Comparison of ENCODE assay signal across 12 cellular contexts in the genomic region with DNA sequence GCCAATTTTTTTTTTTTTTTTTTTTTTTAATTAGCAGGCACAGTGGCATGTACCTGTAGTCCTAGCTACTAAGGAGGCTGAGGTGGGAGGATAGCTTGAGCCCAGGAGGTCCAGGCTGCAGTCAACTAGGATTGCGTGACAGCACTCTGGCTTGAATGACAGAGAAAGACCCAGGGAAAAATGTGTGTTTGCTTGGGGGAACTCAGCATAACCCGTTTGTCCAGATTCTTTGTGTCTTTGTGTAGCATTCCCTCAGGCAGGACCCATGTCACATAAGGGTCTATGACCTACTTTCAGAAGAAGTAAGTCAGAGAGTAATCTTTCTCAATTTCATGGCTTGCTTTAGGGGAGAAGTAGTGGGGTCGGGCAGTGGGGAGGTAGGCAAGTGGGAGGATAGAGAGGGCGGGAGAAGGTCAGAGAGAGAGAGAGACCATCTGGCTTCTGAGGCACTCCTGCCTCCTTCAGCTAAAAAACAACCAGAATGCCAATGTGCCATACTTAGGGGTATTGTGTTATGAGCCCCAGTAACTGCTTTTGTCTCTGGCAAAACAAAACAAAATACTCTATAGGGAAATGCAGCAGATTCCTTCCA. TPM values are rescaled to one million over a fixed set of nuclear protein-coding genes. Genes with fewer than 3 reads are reported as not detected.
DNase-seq lines count a peak whose midpoint lies in the region; ATAC-seq and TF ChIP-seq lines count a peak whose summit lies in the region.
"Had no signal": no experiment of that assay in that cellular context is flagged by ENCODE, and none has a peak within 500 bp of the region (broad histone marks: within the 10 kb centered on the region; RNA-seq: fewer than 3 reads in every experiment).

No MANE protein-coding gene starts in this region.

- no peaks in the 10 kb centered on the region for H3K9me3 Mint-ChIP-seq in HFFc6
- H3K9me3 Mint-ChIP-seq in activated naive CD4-positive, alpha-beta T cell treated with anti-CD3 and anti-CD28 coated beads, Interleukin-2, amount 50 U/mL, for 72 hours, result peaks cover 0 to 2% of the 10 kb centered on the region in 2 donors
- H3K9me3 Mint-ChIP-seq: activated naive CD4-positive, alpha-beta T cell treated with anti-CD3 and anti-CD28 coated beads, Interleukin-2, amount 50 U/mL, for 24 hours; naive thymus-derived CD4-positive, alpha-beta T cell had no signal

- no peak overlapping the region for H3K4me3 Mint-ChIP-seq in HFFc6
- H3K4me3 Mint-ChIP-seq: activated naive CD4-positive, alpha-beta T cell treated with anti-CD3 and anti-CD28 coated beads, Interleukin-2, amount 50 U/mL, for 24 hours; naive thymus-derived CD4-positive, alpha-beta T cell had no signal

- no peaks in the 10 kb centered on the region for H3K36me3 ChIP-seq in iPS DF 6.9 (ENCODE audit: control insufficient read depth, insufficient read depth, low read length)
- no peaks in the 10 kb centered on the region for H3K36me3 ChIP-seq in thymus (ENCODE audit: control insufficient read depth, insufficient read depth)

- DNase-seq in HFFc6 (no peak), RWPE1 (ENCODE audit: low spot score) (peak; percentile 65), iPS DF 6.9 (ENCODE audit: low read depth, low spot score) (peak; percentile 67), left ventricle myocardium superior (no peak)
- DNase-seq in activated naive CD4-positive, alpha-beta T cell treated with anti-CD3 and anti-CD28 coated beads, Interleukin-2, amount 50 U/mL, for 72 hours (ENCODE audit: low spot score in 2 of 2), result no peak
- DNase-seq: kidney glomerular epithelial cell; naive thymus-derived CD4-positive, alpha-beta T cell; NCI-H1092; substantia nigra had no signal

- CTCF ChIA-PET in RWPE1 (lab: Yijun Ruan, JAX), result interaction anchor here (0.6 to 0.9 kb wide), 3 partner anchors 11 to 166 kb away, joined by 3 read pairs; no protein-coding TSS in a partner anchor

- no peak overlapping the region for H3K4me3 ChIP-seq in iPS DF 6.9 (ENCODE audit: low read length)
- no peak overlapping the region for H3K4me3 ChIP-seq in thymus (ENCODE audit: low read length)

- WGBS in iPS DF 6.9 (ENCODE audit: insufficient coverage, insufficient read length), result no CpG with 5 or more reads among the region's 4 CpGs
- 92% methylated on average over 4 of the region's 4 CpGs for WGBS in thymus

- H3K27ac Mint-ChIP-seq in HFFc6, result peak overlapping the region; percentile 48
- no peak overlapping the region for H3K27ac Mint-ChIP-seq in activated naive CD4-positive, alpha-beta T cell treated with anti-CD3 and anti-CD28 coated beads, Interleukin-2, amount 50 U/mL, for 72 hours
- H3K27ac Mint-ChIP-seq: activated naive CD4-positive, alpha-beta T cell treated with anti-CD3 and anti-CD28 coated beads, Interleukin-2, amount 50 U/mL, for 24 hours; naive thymus-derived CD4-positive, alpha-beta T cell had no signal

- H3K27me3 ChIP-seq in iPS DF 6.9 (ENCODE audit: control insufficient read depth, insufficient read depth, low read length), result no peaks in the 10 kb centered on the region
- no peaks in the 10 kb centered on the region for H3K27me3 ChIP-seq in thymus (ENCODE audit: control insufficient read depth, insufficient read depth)

- intact Hi-C loops in left ventricle myocardium superior (cut with micrococcal nuclease), result no loop called here

- H3K27ac ChIP-seq in RWPE1, result peak overlapping the region; percentile 51
- no peak overlapping the region for H3K27ac ChIP-seq in iPS DF 6.9 (ENCODE audit: low read length)
- peak overlapping the region; percentile 18 for H3K27ac ChIP-seq in thymus (ENCODE audit: low read depth)

- H3K36me3 Mint-ChIP-seq in HFFc6 (ENCODE audit: low read depth), result no peaks in the 10 kb centered on the region
- no peaks in the 10 kb centered on the region for H3K36me3 Mint-ChIP-seq in activated naive CD4-positive, alpha-beta T cell treated with anti-CD3 and anti-CD28 coated beads, Interleukin-2, amount 50 U/mL, for 72 hours
- H3K36me3 Mint-ChIP-seq: activated naive CD4-positive, alpha-beta T cell treated with anti-CD3 and anti-CD28 coated beads, Interleukin-2, amount 50 U/mL, for 24 hours had no signal

- H3K27me3 Mint-ChIP-seq in HFFc6 (ENCODE audit: insufficient read depth), result no peaks in the 10 kb centered on the region
- H3K27me3 Mint-ChIP-seq: activated naive CD4-positive, alpha-beta T cell treated with anti-CD3 and anti-CD28 coated beads, Interleukin-2, amount 50 U/mL, for 24 hours; naive thymus-derived CD4-positive, alpha-beta T cell had no signal

- no peaks in the 10 kb centered on the region for H3K4me1 ChIP-seq in iPS DF 6.9 (ENCODE audit: control insufficient read depth, insufficient read depth, low read length)
- no peaks in the 10 kb centered on the region for H3K4me1 ChIP-seq in thymus (ENCODE audit: control insufficient read depth, insufficient read depth, low read length)

- TF ChIP-seq CTCF in HFFc6 (IDR thresholded peaks at IDR 0.05) (no peak), RWPE1 (conservative IDR thresholded peaks at IDR 0.05; ENCODE audit: low read depth) (no peak)

- ATAC-seq in GM21526 (IDR thresholded peaks at IDR 0.05; ENCODE audit: low FRiP score, unreplicated experiment) (no peak), left ventricle myocardium superior (no peak)
- ATAC-seq in activated naive CD4-positive, alpha-beta T cell treated with anti-CD3 and anti-CD28 coated beads, Interleukin-2, amount 50 U/mL, for 72 hours, result no peak

- peaks cover 20% of the 10 kb centered on the region for H3K4me1 Mint-ChIP-seq in HFFc6 (ENCODE audit: low read depth)
- H3K4me1 Mint-ChIP-seq: activated naive CD4-positive, alpha-beta T cell treated with anti-CD3 and anti-CD28 coated beads, Interleukin-2, amount 50 U/mL, for 24 hours had no signal

- POLR2A ChIA-PET in RWPE1 (lab: Yijun Ruan, JAX; ENCODE audit: low non-redundant PET), result no interaction called here

- H3K9me3 ChIP-seq in iPS DF 6.9 (ENCODE audit: control insufficient read depth, insufficient read depth, low read length) (no peaks in the 10 kb centered on the region), thymus (ENCODE audit: control insufficient read depth) (no peaks in the 10 kb centered on the region)

RNA-seq across cellular contexts. Expression of a gene that starts 11.9 kb away (rescaled TPM):
- total RNA-seq in HFFc6 (2021; fragmentation: NEBNext Ultra II Directional; extraction: Animal tissue kit (Norgen Biotek cat#: 25700)), result 10 to 100 TPM; 35.7 to 41.0 (median 40.0) TPM
- polyA plus RNA-seq in thymus, result 64.6 TPM
- total RNA-seq in activated naive CD4-positive, alpha-beta T cell treated with anti-CD3 and anti-CD28 coated beads, Interleukin-2, amount 50 U/mL, for 72 hours, result 10 to 100 TPM; 66.3 to 71.1 TPM
- 27.6 TPM for total RNA-seq in left ventricle myocardium superior

Comparison
In these comparisons a context has a peak if more than half of its experiments do, and no peak if none do; other contexts are left out.
1. DNase-seq: peak in RWPE1 (single experiment) and iPS DF 6.9 (single experiment); none in HFFc6 (single experiment), activated naive CD4-positive, alpha-beta T cell treated with anti-CD3 and anti-CD28 coated beads, Interleukin-2, amount 50 U/mL, for 72 hours (0 of 2) and left ventricle myocardium superior (single experiment).